Comparison of ENCODE assay signal across 9 cellular contexts in the genomic region with DNA sequence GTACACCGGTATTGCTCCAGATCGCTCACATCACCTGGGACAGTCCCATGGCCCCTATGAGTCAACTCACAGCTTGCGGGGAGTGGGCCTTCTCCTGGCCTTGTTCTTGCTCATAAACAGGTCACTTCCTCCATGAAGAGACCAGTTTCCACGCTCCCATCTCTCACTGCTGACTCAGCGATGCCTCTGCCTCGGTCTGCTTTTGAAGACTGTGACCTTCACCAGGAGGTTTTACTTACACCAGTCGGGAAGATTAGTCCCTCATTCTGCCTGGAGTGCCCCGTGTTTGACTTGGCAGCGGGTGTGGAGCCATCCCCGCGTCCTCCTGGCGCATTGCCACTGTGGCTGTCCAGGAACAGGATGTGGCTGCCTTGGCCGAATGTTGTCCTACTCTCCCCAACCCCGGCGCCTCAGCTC.
DNase-seq lines count a peak whose midpoint lies in the region; ATAC-seq and TF ChIP-seq lines count a peak whose summit lies in the region.
"Had no signal": no experiment of that assay in that cellular context is flagged by ENCODE, and none has a peak within 500 bp of the region (broad histone marks: within the 10 kb centered on the region; RNA-seq: fewer than 3 reads in every experiment).

No MANE protein-coding gene starts in this region.

- no peak overlapping the region for H2BK15ac ChIP-seq in H9 (ENCODE audit: low read depth, low read length)

- H2BK120ac ChIP-seq in H9 (ENCODE audit: low read depth, low read length, poor library complexity, severe bottlenecking), result no peak overlapping the region

- H3K23ac ChIP-seq in H9 (ENCODE audit: insufficient read length, low read depth, low read length), result no peak overlapping the region

- H3T11ph ChIP-seq in H9 (ENCODE audit: low read length), result no peak overlapping the region

- no peak overlapping the region for H2BK12ac ChIP-seq in H9 (ENCODE audit: insufficient read length, low read depth, low read length)

- no peak overlapping the region for H2AFZ ChIP-seq in H9 (ENCODE audit: low read length)

- WGBS in H9 (ENCODE audit: extremely low coverage, insufficient read length, low lambda C conversion rate), result no CpG with 5 or more reads among the region's 15 CpGs

- no peak overlapping the region for H2AK5ac ChIP-seq in H9 (ENCODE audit: insufficient read length, low read length)

- no peaks in the 10 kb centered on the region for H3K27me3 ChIP-seq in H9 (ENCODE audit: insufficient read depth, low read length)
- H3K27me3 ChIP-seq: thyroid gland had no signal

- no peak overlapping the region for H3K27ac ChIP-seq in H9 (ENCODE audit: insufficient read length, low read depth, low read length)
- H3K27ac ChIP-seq: thyroid gland had no signal

- no peak overlapping the region for H4K5ac ChIP-seq in H9 (ENCODE audit: insufficient read length, low read depth, low read length)

- H3K27me3 Mint-ChIP-seq in chondrocyte (ENCODE audit: low read depth) (no peaks in the 10 kb centered on the region), H9 (ENCODE audit: low read depth) (no peaks in the 10 kb centered on the region)

- no peak for TF ChIP-seq POLR2A in GM18505 (IDR thresholded peaks at IDR 0.05; ENCODE audit: borderline replicate concordance, extremely low read depth, insufficient read depth, insufficient read length)

- no peak overlapping the region for H3K56ac ChIP-seq in H9 (ENCODE audit: insufficient read length, low read depth, low read length)

- no peaks in the 10 kb centered on the region for H3K9me3 ChIP-seq in H9 (ENCODE audit: control insufficient read depth, low read depth, low read length)
- H3K9me3 ChIP-seq: thyroid gland had no signal

- no peak overlapping the region for H4K91ac ChIP-seq in H9 (ENCODE audit: insufficient read length, low read depth, low read length)

- no peak overlapping the region for H3K4me3 ChIP-seq in GM12865 (ENCODE audit: low read depth, low read length)
- H3K4me3 ChIP-seq: thyroid gland had no signal

- H3K79me2 ChIP-seq in H9 (ENCODE audit: insufficient read depth, low read length), result no peaks in the 10 kb centered on the region

- no peaks in the 10 kb centered on the region for H3K79me1 ChIP-seq in H9 (ENCODE audit: insufficient read depth, low read depth, low read length, poor library complexity, severe bottlenecking)

- H4K20me1 ChIP-seq in H9 (ENCODE audit: control insufficient read depth, insufficient read depth, insufficient read length), result no peaks in the 10 kb centered on the region

- no peak overlapping the region for H3K18ac ChIP-seq in H9 (ENCODE audit: insufficient read length, low read depth, low read length)

- H3K9me3 Mint-ChIP-seq in chondrocyte (ENCODE audit: low read depth), result no peaks in the 10 kb centered on the region
- peaks cover 3 to 4% of the 10 kb centered on the region in 2 experiments; a peak in 4 of 5 replicates for H3K9me3 Mint-ChIP-seq in H9

- DNase-seq in GM12865 (ENCODE audit: low read depth) (peak; percentile 38), HT1080 (ENCODE audit: low read depth) (peak; percentile 99), chondrocyte (ENCODE audit: low spot score) (no peak), H9 (no peak)
- peak; percentile 28 to 69 (median 39) for DNase-seq in stimulated activated CD4-positive, alpha-beta T cell treated with anti-CD3 and anti-CD28 coated beads, Interleukin-12 subunit alpha, Interleukin-12 subunit beta, amount 100 ng/mL, for 48 hours (ENCODE audit: low read depth in 2 of 3, low spot score in 1 of 3)
- no peak for DNase-seq in effector CD4-positive, alpha-beta T cell

- no peak overlapping the region for H3K9ac ChIP-seq in H9 (ENCODE audit: extremely low read depth, insufficient read length, low read length)

- no peak overlapping the region for H3K14ac ChIP-seq in H9 (ENCODE audit: insufficient read depth, low read length)

- H4K8ac ChIP-seq in H9 (replicated peaks; ENCODE audit: insufficient read length, low read depth, low read length), result no peak overlapping the region

- no peaks in the 10 kb centered on the region for H3K23me2 ChIP-seq in H9 (ENCODE audit: insufficient read length, low read depth, low read length, poor library complexity, severe bottlenecking)

- no peaks in the 10 kb centered on the region for H3K36me3 Mint-ChIP-seq in chondrocyte (ENCODE audit: low read depth)
- H3K36me3 Mint-ChIP-seq in H9 (ENCODE audit: insufficient read depth in 1 of 3, low read depth in 3 of 3), result peaks cover 10 to 27% (median 14%) of the 10 kb centered on the region in 3 experiments; a peak in 6 of 7 replicates

- ATAC-seq in GM18505 (IDR thresholded peaks at IDR 0.05; ENCODE audit: unreplicated experiment), result no peak
- ATAC-seq in HG03139 (IDR thresholded peaks at IDR 0.05; ENCODE audit: unreplicated experiment), result no peak

- H3K4me1 Mint-ChIP-seq in chondrocyte (ENCODE audit: low read depth) (peaks cover 15% of the 10 kb centered on the region), H9 (no peaks in the 10 kb centered on the region; a peak in 1 of 4 replicates)

- H2BK20ac ChIP-seq in H9 (ENCODE audit: low read depth, low read length, poor library complexity, severe bottlenecking), result no peak overlapping the region

- H3K4me1 ChIP-seq in H9 (ENCODE audit: insufficient read depth, low read length), result no peaks in the 10 kb centered on the region
- H3K4me1 ChIP-seq: thyroid gland had no signal

- no peak overlapping the region for H3K4ac ChIP-seq in H9 (ENCODE audit: low read depth, low read length)

- H3K27ac Mint-ChIP-seq in chondrocyte (ENCODE audit: unreplicated experiment) (peak overlapping the region; percentile 62), H9 (peak overlapping the region in 1 of 3 experiments; percentile 34; a peak in 1 of 7 replicates)

- H3K4me3 Mint-ChIP-seq in chondrocyte (ENCODE audit: unreplicated experiment) (peak overlapping the region; percentile 24), H9 (no peak overlapping the region)

- no peak overlapping the region for H2BK5ac ChIP-seq in H9 (ENCODE audit: insufficient read length, low read length)

- TF ChIP-seq CTCF in GM12865 (IDR thresholded peaks at IDR 0.05; ENCODE audit: insufficient read depth, low read depth, low read length, missing control alignments) (no peak), chondrocyte (IDR thresholded peaks at IDR 0.05) (no peak), H9 (conservative IDR thresholded peaks at IDR 0.05) (no peak)

- H3K4me2 ChIP-seq in H9 (ENCODE audit: insufficient read depth, insufficient read length, low read length), result no peak overlapping the region

Comparison
In these comparisons a context has a peak if more than half of its experiments do, and no peak if none do; other contexts are left out.
1. DNase-seq: peak in GM12865 (single experiment), HT1080 (single experiment) and stimulated activated CD4-positive, alpha-beta T cell treated with anti-CD3 and anti-CD28 coated beads, Interleukin-12 subunit alpha, Interleukin-12 subunit beta, amount 100 ng/mL, for 48 hours (3 of 3); none in chondrocyte (single experiment), effector CD4-positive, alpha-beta T cell (single experiment) and H9 (single experiment).